In genomic region chr10:91312031-91312733, GRCh38 we compare ENCODE assay signal across 19 cellular contexts.
DNase-seq lines count a peak whose midpoint lies in the region; TF ChIP-seq lines count a peak whose summit lies in the region.
"Had no signal": no experiment of that assay in that cellular context is flagged by ENCODE, and none has a peak within 500 bp of the region (broad histone marks: within the 10 kb centered on the region; RNA-seq: fewer than 3 reads in every experiment).

No MANE protein-coding gene starts in this region.

- H3K14ac ChIP-seq in H9 (ENCODE audit: insufficient read depth, low read length) = no peak overlapping the region

- H4K91ac ChIP-seq in H9 (ENCODE audit: insufficient read length, low read depth, low read length) = no peak overlapping the region

- no peaks in the 10 kb centered on the region for H3K36me3 Mint-ChIP-seq in H9 (ENCODE audit: insufficient read depth in 1 of 3, low read depth in 3 of 3)
- H3K36me3 Mint-ChIP-seq: CD8-positive, alpha-beta memory T cell had no signal

- DNase-seq in AG04450 (ENCODE audit: low read depth, low spot score) (no peak), SJCRH30 (no peak), brain pericyte (ENCODE audit: low read depth, low spot score) (peak; percentile 17), fibroblast of villous mesenchyme (ENCODE audit: low read depth) (peak; percentile 25), MV-4-11 (lab: John Stamatoyannopoulos, UW) (no peak), NCI-H1092 (lab: John Stamatoyannopoulos, UW) (no peak), H9 (no peak), cerebellar cortex (ENCODE audit: low spot score) (no peak)
- DNase-seq: 8988T; CD8-positive, alpha-beta memory T cell; DMS79; NCI-H1048; NCI-H146; NCI-H2081; NCI-H524; Right ventricle myocardium superior had no signal

- H3K27ac ChIP-seq in AG04450 (ENCODE audit: low read depth, low read length) (peak overlapping the region; percentile 39), SJCRH30 (peak overlapping the region; percentile 97), H9 (ENCODE audit: insufficient read length, low read depth, low read length) (no peak overlapping the region)
- H3K27ac ChIP-seq: BLaER1 treated with 17β-estradiol and CSF1 and Interleukin-3, amounts not matched to agents 10 nM and 100 nM; HL-60 had no signal

- H2BK15ac ChIP-seq in H9 (ENCODE audit: low read depth, low read length) = no peak overlapping the region

- H3K4me1 ChIP-seq in SJCRH30 (peaks cover 27% of the 10 kb centered on the region), H9 (ENCODE audit: insufficient read depth, low read length) (no peaks in the 10 kb centered on the region)
- H3K4me1 ChIP-seq: BLaER1 treated with 17β-estradiol and CSF1 and Interleukin-3, amounts not matched to agents 10 nM and 100 nM had no signal

- no peaks in the 10 kb centered on the region for H3K23me2 ChIP-seq in H9 (ENCODE audit: insufficient read length, low read depth, low read length, poor library complexity, severe bottlenecking)

- H3K4me3 ChIP-seq in AG04450 (ENCODE audit: low read depth, low read length) (no peak overlapping the region), SJCRH30 (no peak overlapping the region), fibroblast of villous mesenchyme (ENCODE audit: low read depth, low read length) (no peak overlapping the region)
- H3K4me3 ChIP-seq: BLaER1 treated with 17β-estradiol and CSF1 and Interleukin-3, amounts not matched to agents 10 nM and 100 nM; HAP-1 had no signal

- peaks cover 13% of the 10 kb centered on the region for H3K27me3 Mint-ChIP-seq in H9 (ENCODE audit: low read depth)

- no peak overlapping the region for H3K23ac ChIP-seq in H9 (ENCODE audit: insufficient read length, low read depth, low read length)

- H3K18ac ChIP-seq in H9 (ENCODE audit: insufficient read length, low read depth, low read length) = no peak overlapping the region

- H3K27me3 ChIP-seq in AG04450 (ENCODE audit: control insufficient read depth, insufficient read depth, low read length) (peaks cover 8% of the 10 kb centered on the region), SJCRH30 (no peaks in the 10 kb centered on the region), H9 (ENCODE audit: insufficient read depth, low read length) (no peaks in the 10 kb centered on the region)
- H3K27me3 ChIP-seq: BLaER1 treated with 17β-estradiol and CSF1 and Interleukin-3, amounts not matched to agents 10 nM and 100 nM had no signal

- H3K4me3 Mint-ChIP-seq in H9 = no peak overlapping the region
- H3K4me3 Mint-ChIP-seq: CD8-positive, alpha-beta memory T cell had no signal

- H3K4me2 ChIP-seq in H9 (ENCODE audit: insufficient read depth, insufficient read length, low read length) = no peak overlapping the region
- H3K4me2 ChIP-seq: BLaER1 treated with 17β-estradiol and CSF1 and Interleukin-3, amounts not matched to agents 10 nM and 100 nM had no signal

- no peak overlapping the region for H2BK120ac ChIP-seq in H9 (ENCODE audit: low read depth, low read length, poor library complexity, severe bottlenecking)

- no peak overlapping the region for H3K9ac ChIP-seq in H9 (ENCODE audit: extremely low read depth, insufficient read length, low read length)
- H3K9ac ChIP-seq: BLaER1 treated with 17β-estradiol and CSF1 and Interleukin-3, amounts not matched to agents 10 nM and 100 nM had no signal

- H3K56ac ChIP-seq in H9 (ENCODE audit: insufficient read length, low read depth, low read length) = no peak overlapping the region

- POLR2A ChIA-PET in AG04450 (lab: Yijun Ruan, JAX) = no interaction called here

- H2AFZ ChIP-seq in H9 (ENCODE audit: low read length) = no peak overlapping the region

- H3K4ac ChIP-seq in H9 (ENCODE audit: low read depth, low read length) = no peak overlapping the region

- no peak overlapping the region for H2BK20ac ChIP-seq in H9 (ENCODE audit: low read depth, low read length, poor library complexity, severe bottlenecking)

- no peak overlapping the region for H3T11ph ChIP-seq in H9 (ENCODE audit: low read length)

- no peak overlapping the region for H3K27ac Mint-ChIP-seq in H9
- H3K27ac Mint-ChIP-seq: CD8-positive, alpha-beta memory T cell had no signal

- no peak overlapping the region for H2BK5ac ChIP-seq in H9 (ENCODE audit: insufficient read length, low read length)

- CTCF ChIA-PET in AG04450 (lab: Charles Lee) = interaction anchor here (1.6 to 13.6 kb wide), 3 partner anchors 13 to 323 kb away, joined by 3 to 110 read pairs (median 10); no protein-coding TSS in a partner anchor

- no peaks in the 10 kb centered on the region for H3K79me1 ChIP-seq in H9 (ENCODE audit: insufficient read depth, low read depth, low read length, poor library complexity, severe bottlenecking)

- H4K20me1 ChIP-seq in H9 (ENCODE audit: control insufficient read depth, insufficient read depth, insufficient read length) = no peaks in the 10 kb centered on the region
- H4K20me1 ChIP-seq: BLaER1 treated with 17β-estradiol and CSF1 and Interleukin-3, amounts not matched to agents 10 nM and 100 nM had no signal

- TF ChIP-seq CTCF in AG04450 (IDR thresholded peaks at IDR 0.05; ENCODE audit: low read depth, low read length) = no peak
- no peak for TF ChIP-seq CTCF in fibroblast of villous mesenchyme (IDR thresholded peaks at IDR 0.05; ENCODE audit: insufficient read depth, low read depth, low read length)
- no peak for TF ChIP-seq CTCF in H9 (conservative IDR thresholded peaks at IDR 0.05)

- no peak overlapping the region for H4K5ac ChIP-seq in H9 (ENCODE audit: insufficient read length, low read depth, low read length)

- no peaks in the 10 kb centered on the region for H3K9me3 Mint-ChIP-seq in H9
- H3K9me3 Mint-ChIP-seq: CD8-positive, alpha-beta memory T cell had no signal

- WGBS in H9 (ENCODE audit: extremely low coverage, insufficient read length, low lambda C conversion rate) = no CpG with 5 or more reads among the region's 2 CpGs

- H2AK5ac ChIP-seq in H9 (ENCODE audit: insufficient read length, low read length) = no peak overlapping the region

- H3K79me2 ChIP-seq in H9 (ENCODE audit: insufficient read depth, low read length) = no peaks in the 10 kb centered on the region

- H3K9me3 ChIP-seq in AG04450 (ENCODE audit: control insufficient read depth, insufficient read depth, low read length) (no peaks in the 10 kb centered on the region), SJCRH30 (replicated peaks) (no peaks in the 10 kb centered on the region), H9 (ENCODE audit: control insufficient read depth, low read depth, low read length) (no peaks in the 10 kb centered on the region)
- H3K9me3 ChIP-seq: BLaER1 treated with 17β-estradiol and CSF1 and Interleukin-3, amounts not matched to agents 10 nM and 100 nM; HAP-1 had no signal

- no peak overlapping the region for H4K8ac ChIP-seq in H9 (replicated peaks; ENCODE audit: insufficient read length, low read depth, low read length)

- H2BK12ac ChIP-seq in H9 (ENCODE audit: insufficient read length, low read depth, low read length) = no peak overlapping the region

- H3K36me3 ChIP-seq in SJCRH30 = no peaks in the 10 kb centered on the region
- H3K36me3 ChIP-seq: BLaER1 treated with 17β-estradiol and CSF1 and Interleukin-3, amounts not matched to agents 10 nM and 100 nM; HAP-1 had no signal

- no peaks in the 10 kb centered on the region for H3K4me1 Mint-ChIP-seq in H9
- H3K4me1 Mint-ChIP-seq: CD8-positive, alpha-beta memory T cell had no signal

Comparison
In these comparisons a context has a peak if more than half of its experiments do, and no peak if none do; other contexts are left out.
1. DNase-seq: peak in brain pericyte (single experiment) and fibroblast of villous mesenchyme (single experiment); none in AG04450 (single experiment), SJCRH30 (0 of 2), MV-4-11 (single experiment), NCI-H1092 (single experiment), H9 (single experiment) and cerebellar cortex (single experiment).